8 cellular contexts compared by ENCODE assay signal in the genomic region with DNA sequence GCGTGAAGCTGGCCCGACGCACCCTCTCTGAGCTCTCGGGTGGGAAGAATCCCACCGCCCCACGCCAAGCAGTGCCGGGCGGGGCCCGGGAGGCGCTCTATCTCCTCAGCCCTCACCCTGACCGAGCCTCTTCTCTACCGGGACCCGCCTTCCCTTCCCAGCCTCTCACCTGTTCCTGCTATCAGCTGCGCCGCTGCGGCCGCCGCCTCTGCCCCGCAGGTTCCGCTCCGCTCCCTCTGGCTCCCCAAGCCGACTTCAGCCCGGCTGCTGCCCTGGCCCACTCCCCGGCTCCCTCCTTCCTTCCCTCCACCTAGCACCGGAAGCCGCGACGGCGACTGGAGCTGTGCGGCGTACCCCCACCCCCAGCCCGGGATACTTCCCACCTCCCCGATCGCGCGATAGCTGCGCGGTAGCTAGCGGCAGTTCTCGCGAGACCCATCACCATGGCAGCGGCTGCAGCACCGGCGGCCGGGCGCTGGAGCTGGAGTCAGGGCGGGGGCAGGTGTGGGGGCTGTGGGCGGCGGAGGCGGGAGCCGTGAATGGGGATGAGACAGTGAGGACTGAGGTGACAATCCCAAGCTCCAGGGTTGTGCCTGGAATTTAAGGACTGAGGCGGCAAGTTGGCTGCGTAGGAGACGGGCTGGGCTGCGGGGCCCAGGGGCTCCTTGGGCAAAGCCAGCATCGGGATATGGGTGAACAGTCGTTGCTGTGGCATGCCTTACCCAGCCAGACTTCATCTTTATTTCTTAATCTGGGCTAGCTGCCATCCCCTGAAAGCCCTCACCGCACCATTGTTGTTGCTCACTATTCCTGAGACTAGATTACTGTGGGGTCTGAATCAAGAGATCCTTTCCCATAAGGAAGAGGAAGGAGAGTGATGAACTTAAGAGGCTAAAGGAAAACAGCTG. TPM values are rescaled to one million over a fixed set of nuclear protein-coding genes. Genes with fewer than 3 reads are reported as not detected.
DNase-seq lines count a peak whose midpoint lies in the region; ATAC-seq and TF ChIP-seq lines count a peak whose summit lies in the region.

Gene ARF3, minus strand, starts transcription at position 347 of the 908 bp plus-strand sequence. CDS start 16,392 bp downstream, outside the sequence.

- ATAC-seq in HG02938 (IDR thresholded peaks at IDR 0.05; ENCODE audit: unreplicated experiment) (peak; percentile 81), aorta (ENCODE audit: low FRiP score) (peak; percentile 97)

- DNase-seq in NCI-H2029 treated with DMSO at 0.1 percent for 48 hours (lab: John Stamatoyannopoulos, UW) (peak; percentile 86), T-helper 9 cell (peak; percentile 94), astrocyte of the cerebellum (ENCODE audit: low read depth) (peak; percentile 72), hepatic stellate cell (ENCODE audit: low spot score) (peak; percentile 97), renal cortical epithelial cell (ENCODE audit: low read depth) (peak; percentile 81), aorta (peak; percentile 97 to 99)

- H3K4me1 ChIP-seq in aorta (ENCODE audit: control insufficient read depth in 1 of 2, insufficient read depth in 2 of 2, low read length in 2 of 2), result no peaks in the 10 kb centered on the region

- no peaks in the 10 kb centered on the region for H3K9me3 ChIP-seq in aorta (ENCODE audit: control insufficient read depth, low read length)

- in situ Hi-C loops in astrocyte of the cerebellum (cut with HindIII; ENCODE audit: low sequenced_read_pairs), result no loop called here

- WGBS in aorta, 2 donors, result 0 to 1% methylated on average over 57 to 58 of the region's 58 CpGs

- intact Hi-C loops in aorta (cut with DNase I), result no loop called here

- peak within 1 kb of the TSS in 1 of 2 donors; percentile 34 for H3K27ac ChIP-seq in aorta (ENCODE audit: low read depth in 1 of 2, low read length in 2 of 2)

- H3K36me3 ChIP-seq in aorta (ENCODE audit: control insufficient read depth in 1 of 2, insufficient read depth in 2 of 2, low read length in 1 of 2), result peaks cover 0 to 3% of the 10 kb centered on the region in 2 donors

- peak; percentile 67 for TF ChIP-seq POLR2A in GM15510 (IDR thresholded peaks at IDR 0.05; ENCODE audit: borderline replicate concordance, extremely low read depth, insufficient read length)

- TF ChIP-seq CTCF in astrocyte of the cerebellum (IDR thresholded peaks at IDR 0.05; ENCODE audit: low read depth, low read length, missing control alignments), result no peak

- no peaks in the 10 kb centered on the region for H3K27me3 ChIP-seq in aorta (ENCODE audit: control insufficient read depth in 1 of 2, insufficient read depth in 2 of 2, low read length in 1 of 2)

- H3K4me3 ChIP-seq in astrocyte of the cerebellum (ENCODE audit: low read depth, low read length) (peak within 1 kb of the TSS; percentile 96), aorta (ENCODE audit: low read length in 2 of 2) (peak within 1 kb of the TSS; percentile 68 to 97)

RNA-seq across cellular contexts. Expression of gene ARF3, which starts in this region (rescaled TPM):
- total RNA-seq in renal cortical epithelial cell (50.7 and 95.9 TPM in 2 replicates), aorta (100 to 1,000 TPM; 153 to 155 TPM)
- 10 to 100 TPM; 65.3 to 65.5 TPM for polyA plus RNA-seq in aorta
